In the genomic region with DNA sequence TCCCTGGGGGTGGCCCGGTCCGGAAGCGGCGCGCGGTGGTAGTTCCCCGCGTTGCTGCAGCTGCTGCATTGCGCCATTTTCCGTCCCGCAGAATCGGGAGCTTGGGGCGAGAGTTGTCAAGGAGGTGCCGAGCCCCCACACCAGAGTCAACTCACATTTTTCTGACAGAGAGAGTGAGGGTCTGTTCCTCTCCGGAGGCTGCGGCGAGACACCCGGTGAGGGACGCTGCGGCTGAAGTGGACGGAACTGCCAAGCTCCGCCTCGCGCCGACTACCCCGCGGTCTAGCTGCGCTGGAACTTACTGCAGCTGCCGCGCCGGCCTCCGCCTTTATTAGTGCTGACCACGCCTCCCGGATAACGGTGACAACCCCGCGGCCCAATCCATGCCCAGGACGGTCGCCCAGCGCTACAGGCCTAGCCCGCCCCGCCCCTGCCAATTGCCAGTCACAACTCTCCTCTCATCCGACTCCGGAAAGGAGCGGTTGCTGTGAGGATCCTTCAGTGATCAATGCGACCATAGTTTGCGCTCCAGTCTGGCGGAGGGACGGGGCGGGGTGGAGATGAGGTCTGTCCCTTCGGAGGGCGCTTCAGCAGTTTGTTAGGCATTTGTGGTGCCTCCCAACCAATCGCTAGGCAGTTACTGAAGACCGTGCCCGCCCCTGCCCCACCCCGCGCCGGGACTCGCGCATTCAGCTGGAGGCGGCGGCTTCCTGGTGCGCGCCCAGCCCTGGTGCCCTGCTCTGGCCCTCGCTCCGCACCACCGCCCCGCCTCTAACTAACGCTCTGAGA, we compare ENCODE assay signal across 1 cellular context.
TF ChIP-seq lines count a peak whose summit lies in the region.

A gene with protein sequence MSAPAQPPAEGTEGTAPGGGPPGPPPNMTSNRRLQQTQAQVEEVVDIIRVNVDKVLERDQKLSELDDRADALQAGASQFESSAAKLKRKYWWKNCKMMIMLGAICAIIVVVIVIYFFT (minus strand): TSS at position 303 of the 789 bp plus-strand sequence. CDS start 146 bp downstream, at position 157.

TF ChIP-seq in H1, 55 proteins besides CTCF, POLR2A, EP300 and RAD21:
- peak; percentile 52 for TF ChIP-seq SP2 (IDR thresholded peaks at IDR 0.05; ENCODE audit: low read length)
- TF ChIP-seq BRCA1 (IDR thresholded peaks at IDR 0.05; ENCODE audit: low read depth, low read length) = no peak; the same call in 1 of the 2 replicates
- peak; percentile 75 for TF ChIP-seq ASH2L (IDR thresholded peaks at IDR 0.05; ENCODE audit: low read length)
- no peak for TF ChIP-seq RFX5 (IDR thresholded peaks at IDR 0.05; ENCODE audit: borderline replicate concordance, low read depth, low read length)
- TF ChIP-seq GTF2F1 (IDR thresholded peaks at IDR 0.05; ENCODE audit: borderline replicate concordance, low read depth, low read length) = no peak; the same call in 1 of the 2 replicates
- no peak for TF ChIP-seq BCL11A (IDR thresholded peaks at IDR 0.05; ENCODE audit: low read depth in 2 of 2, low read length in 2 of 2)
- TF ChIP-seq, protein P1, sequence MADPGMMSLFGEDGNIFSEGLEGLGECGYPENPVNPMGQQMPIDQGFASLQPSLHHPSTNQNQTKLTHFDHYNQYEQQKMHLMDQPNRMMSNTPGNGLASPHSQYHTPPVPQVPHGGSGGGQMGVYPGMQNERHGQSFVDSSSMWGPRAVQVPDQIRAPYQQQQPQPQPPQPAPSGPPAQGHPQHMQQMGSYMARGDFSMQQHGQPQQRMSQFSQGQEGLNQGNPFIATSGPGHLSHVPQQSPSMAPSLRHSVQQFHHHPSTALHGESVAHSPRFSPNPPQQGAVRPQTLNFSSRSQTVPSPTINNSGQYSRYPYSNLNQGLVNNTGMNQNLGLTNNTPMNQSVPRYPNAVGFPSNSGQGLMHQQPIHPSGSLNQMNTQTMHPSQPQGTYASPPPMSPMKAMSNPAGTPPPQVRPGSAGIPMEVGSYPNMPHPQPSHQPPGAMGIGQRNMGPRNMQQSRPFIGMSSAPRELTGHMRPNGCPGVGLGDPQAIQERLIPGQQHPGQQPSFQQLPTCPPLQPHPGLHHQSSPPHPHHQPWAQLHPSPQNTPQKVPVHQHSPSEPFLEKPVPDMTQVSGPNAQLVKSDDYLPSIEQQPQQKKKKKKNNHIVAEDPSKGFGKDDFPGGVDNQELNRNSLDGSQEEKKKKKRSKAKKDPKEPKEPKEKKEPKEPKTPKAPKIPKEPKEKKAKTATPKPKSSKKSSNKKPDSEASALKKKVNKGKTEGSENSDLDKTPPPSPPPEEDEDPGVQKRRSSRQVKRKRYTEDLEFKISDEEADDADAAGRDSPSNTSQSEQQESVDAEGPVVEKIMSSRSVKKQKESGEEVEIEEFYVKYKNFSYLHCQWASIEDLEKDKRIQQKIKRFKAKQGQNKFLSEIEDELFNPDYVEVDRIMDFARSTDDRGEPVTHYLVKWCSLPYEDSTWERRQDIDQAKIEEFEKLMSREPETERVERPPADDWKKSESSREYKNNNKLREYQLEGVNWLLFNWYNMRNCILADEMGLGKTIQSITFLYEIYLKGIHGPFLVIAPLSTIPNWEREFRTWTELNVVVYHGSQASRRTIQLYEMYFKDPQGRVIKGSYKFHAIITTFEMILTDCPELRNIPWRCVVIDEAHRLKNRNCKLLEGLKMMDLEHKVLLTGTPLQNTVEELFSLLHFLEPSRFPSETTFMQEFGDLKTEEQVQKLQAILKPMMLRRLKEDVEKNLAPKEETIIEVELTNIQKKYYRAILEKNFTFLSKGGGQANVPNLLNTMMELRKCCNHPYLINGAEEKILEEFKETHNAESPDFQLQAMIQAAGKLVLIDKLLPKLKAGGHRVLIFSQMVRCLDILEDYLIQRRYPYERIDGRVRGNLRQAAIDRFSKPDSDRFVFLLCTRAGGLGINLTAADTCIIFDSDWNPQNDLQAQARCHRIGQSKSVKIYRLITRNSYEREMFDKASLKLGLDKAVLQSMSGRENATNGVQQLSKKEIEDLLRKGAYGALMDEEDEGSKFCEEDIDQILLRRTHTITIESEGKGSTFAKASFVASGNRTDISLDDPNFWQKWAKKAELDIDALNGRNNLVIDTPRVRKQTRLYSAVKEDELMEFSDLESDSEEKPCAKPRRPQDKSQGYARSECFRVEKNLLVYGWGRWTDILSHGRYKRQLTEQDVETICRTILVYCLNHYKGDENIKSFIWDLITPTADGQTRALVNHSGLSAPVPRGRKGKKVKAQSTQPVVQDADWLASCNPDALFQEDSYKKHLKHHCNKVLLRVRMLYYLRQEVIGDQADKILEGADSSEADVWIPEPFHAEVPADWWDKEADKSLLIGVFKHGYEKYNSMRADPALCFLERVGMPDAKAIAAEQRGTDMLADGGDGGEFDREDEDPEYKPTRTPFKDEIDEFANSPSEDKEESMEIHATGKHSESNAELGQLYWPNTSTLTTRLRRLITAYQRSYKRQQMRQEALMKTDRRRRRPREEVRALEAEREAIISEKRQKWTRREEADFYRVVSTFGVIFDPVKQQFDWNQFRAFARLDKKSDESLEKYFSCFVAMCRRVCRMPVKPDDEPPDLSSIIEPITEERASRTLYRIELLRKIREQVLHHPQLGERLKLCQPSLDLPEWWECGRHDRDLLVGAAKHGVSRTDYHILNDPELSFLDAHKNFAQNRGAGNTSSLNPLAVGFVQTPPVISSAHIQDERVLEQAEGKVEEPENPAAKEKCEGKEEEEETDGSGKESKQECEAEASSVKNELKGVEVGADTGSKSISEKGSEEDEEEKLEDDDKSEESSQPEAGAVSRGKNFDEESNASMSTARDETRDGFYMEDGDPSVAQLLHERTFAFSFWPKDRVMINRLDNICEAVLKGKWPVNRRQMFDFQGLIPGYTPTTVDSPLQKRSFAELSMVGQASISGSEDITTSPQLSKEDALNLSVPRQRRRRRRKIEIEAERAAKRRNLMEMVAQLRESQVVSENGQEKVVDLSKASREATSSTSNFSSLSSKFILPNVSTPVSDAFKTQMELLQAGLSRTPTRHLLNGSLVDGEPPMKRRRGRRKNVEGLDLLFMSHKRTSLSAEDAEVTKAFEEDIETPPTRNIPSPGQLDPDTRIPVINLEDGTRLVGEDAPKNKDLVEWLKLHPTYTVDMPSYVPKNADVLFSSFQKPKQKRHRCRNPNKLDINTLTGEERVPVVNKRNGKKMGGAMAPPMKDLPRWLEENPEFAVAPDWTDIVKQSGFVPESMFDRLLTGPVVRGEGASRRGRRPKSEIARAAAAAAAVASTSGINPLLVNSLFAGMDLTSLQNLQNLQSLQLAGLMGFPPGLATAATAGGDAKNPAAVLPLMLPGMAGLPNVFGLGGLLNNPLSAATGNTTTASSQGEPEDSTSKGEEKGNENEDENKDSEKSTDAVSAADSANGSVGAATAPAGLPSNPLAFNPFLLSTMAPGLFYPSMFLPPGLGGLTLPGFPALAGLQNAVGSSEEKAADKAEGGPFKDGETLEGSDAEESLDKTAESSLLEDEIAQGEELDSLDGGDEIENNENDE (IDR thresholded peaks at IDR 0.05; ENCODE audit: insufficient replicate concordance, low read length) = no peak
- no peak for TF ChIP-seq SUZ12 (IDR thresholded peaks at IDR 0.05; ENCODE audit: low read length)
- TF ChIP-seq, protein P2, sequence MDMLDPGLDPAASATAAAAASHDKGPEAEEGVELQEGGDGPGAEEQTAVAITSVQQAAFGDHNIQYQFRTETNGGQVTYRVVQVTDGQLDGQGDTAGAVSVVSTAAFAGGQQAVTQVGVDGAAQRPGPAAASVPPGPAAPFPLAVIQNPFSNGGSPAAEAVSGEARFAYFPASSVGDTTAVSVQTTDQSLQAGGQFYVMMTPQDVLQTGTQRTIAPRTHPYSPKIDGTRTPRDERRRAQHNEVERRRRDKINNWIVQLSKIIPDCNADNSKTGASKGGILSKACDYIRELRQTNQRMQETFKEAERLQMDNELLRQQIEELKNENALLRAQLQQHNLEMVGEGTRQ (IDR thresholded peaks at IDR 0.05; ENCODE audit: low read length) = no peak
- TF ChIP-seq TCF12 (IDR thresholded peaks at IDR 0.05; ENCODE audit: low read depth, low read length) = peak; percentile 66; the same call in 1 of the 2 replicates
- TF ChIP-seq CHD2 (IDR thresholded peaks at IDR 0.05; ENCODE audit: low read length) = peak; percentile 69
- TF ChIP-seq MAFK (IDR thresholded peaks at IDR 0.05; ENCODE audit: low read depth, low read length) = no peak
- TF ChIP-seq NANOG (IDR thresholded peaks at IDR 0.05; ENCODE audit: insufficient read depth, low read depth, low read length, poor library complexity, severe bottlenecking) = peak; percentile 1
- peak; percentile 97 for TF ChIP-seq TAF1 (IDR thresholded peaks at IDR 0.05; ENCODE audit: low read depth, low read length)
- TF ChIP-seq EGR1 (IDR thresholded peaks at IDR 0.05; ENCODE audit: borderline replicate concordance, low read depth, low read length) = no peak
- 0 out of 2 replicates have a peak, but pooled peaks have one; percentile 20 for TF ChIP-seq YY1 (IDR thresholded peaks at IDR 0.05; ENCODE audit: low read depth, low read length)
- peak in 1 of 2 experiments; percentile 26; a peak in 2 of 4 replicates for TF ChIP-seq SIN3A (conservative IDR thresholded peaks at IDR 0.05 in 1 of 2, IDR thresholded peaks at IDR 0.05 in 1 of 2; ENCODE audit: low read depth in 1 of 2, low read length in 2 of 2)
- TF ChIP-seq SAP30 (IDR thresholded peaks at IDR 0.05; ENCODE audit: insufficient read depth, insufficient replicate concordance, low read length) = peak; percentile 30
- peak in 1 of 2 experiments; percentile 73; a peak in 1 of 4 replicates for TF ChIP-seq HDAC2 (IDR thresholded peaks at IDR 0.05; ENCODE audit: borderline replicate concordance in 1 of 2, low read depth in 2 of 2, low read length in 2 of 2)
- TF ChIP-seq TAF7 (optimal IDR thresholded peaks at IDR 0.05; ENCODE audit: borderline replicate concordance, low read depth, low read length) = peak; percentile 91
- no peak for TF ChIP-seq SIRT6 (IDR thresholded peaks at IDR 0.05; ENCODE audit: low read length)
- no peak for TF ChIP-seq KDM1A (IDR thresholded peaks at IDR 0.05; ENCODE audit: borderline replicate concordance, low read length)
- no peak for TF ChIP-seq GABPA (IDR thresholded peaks at IDR 0.05; ENCODE audit: borderline replicate concordance, insufficient read depth, low read length)
- TF ChIP-seq, protein P3, sequence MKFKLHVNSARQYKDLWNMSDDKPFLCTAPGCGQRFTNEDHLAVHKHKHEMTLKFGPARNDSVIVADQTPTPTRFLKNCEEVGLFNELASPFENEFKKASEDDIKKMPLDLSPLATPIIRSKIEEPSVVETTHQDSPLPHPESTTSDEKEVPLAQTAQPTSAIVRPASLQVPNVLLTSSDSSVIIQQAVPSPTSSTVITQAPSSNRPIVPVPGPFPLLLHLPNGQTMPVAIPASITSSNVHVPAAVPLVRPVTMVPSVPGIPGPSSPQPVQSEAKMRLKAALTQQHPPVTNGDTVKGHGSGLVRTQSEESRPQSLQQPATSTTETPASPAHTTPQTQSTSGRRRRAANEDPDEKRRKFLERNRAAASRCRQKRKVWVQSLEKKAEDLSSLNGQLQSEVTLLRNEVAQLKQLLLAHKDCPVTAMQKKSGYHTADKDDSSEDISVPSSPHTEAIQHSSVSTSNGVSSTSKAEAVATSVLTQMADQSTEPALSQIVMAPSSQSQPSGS (IDR thresholded peaks at IDR 0.05; ENCODE audit: low read length) = no peak
- TF ChIP-seq KDM5A (IDR thresholded peaks at IDR 0.05; ENCODE audit: low read length) = no peak
- TF ChIP-seq CBX5 (IDR thresholded peaks at IDR 0.05; ENCODE audit: low read depth, low read length) = no peak
- TF ChIP-seq TBP (IDR thresholded peaks at IDR 0.05; ENCODE audit: low read depth, low read length) = peak; percentile 96
- TF ChIP-seq, protein P4, sequence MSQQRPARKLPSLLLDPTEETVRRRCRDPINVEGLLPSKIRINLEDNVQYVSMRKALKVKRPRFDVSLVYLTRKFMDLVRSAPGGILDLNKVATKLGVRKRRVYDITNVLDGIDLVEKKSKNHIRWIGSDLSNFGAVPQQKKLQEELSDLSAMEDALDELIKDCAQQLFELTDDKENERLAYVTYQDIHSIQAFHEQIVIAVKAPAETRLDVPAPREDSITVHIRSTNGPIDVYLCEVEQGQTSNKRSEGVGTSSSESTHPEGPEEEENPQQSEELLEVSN (IDR thresholded peaks at IDR 0.05) = no peak
- TF ChIP-seq POU5F1 (IDR thresholded peaks at IDR 0.05; ENCODE audit: low read depth, low read length) = no peak
- TF ChIP-seq, protein P5, sequence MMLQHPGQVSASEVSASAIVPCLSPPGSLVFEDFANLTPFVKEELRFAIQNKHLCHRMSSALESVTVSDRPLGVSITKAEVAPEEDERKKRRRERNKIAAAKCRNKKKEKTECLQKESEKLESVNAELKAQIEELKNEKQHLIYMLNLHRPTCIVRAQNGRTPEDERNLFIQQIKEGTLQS (IDR thresholded peaks at IDR 0.05; ENCODE audit: insufficient read depth, low read depth, low read length) = no peak
- TF ChIP-seq CBX8 (IDR thresholded peaks at IDR 0.05; ENCODE audit: borderline replicate concordance, low read depth, low read length) = no peak
- TF ChIP-seq RNF2 (IDR thresholded peaks at IDR 0.05; ENCODE audit: borderline replicate concordance, low read depth, low read length, missing control alignments, poor library complexity, severe bottlenecking) = no peak
- peak; percentile 60; the same call in 1 of the 2 replicates for TF ChIP-seq CREB1 (IDR thresholded peaks at IDR 0.05)
- TF ChIP-seq FOSL1 (IDR thresholded peaks at IDR 0.05; ENCODE audit: insufficient read depth, low read depth, low read length) = no peak
- no peak for TF ChIP-seq ZNF274 (IDR thresholded peaks at IDR 0.05; ENCODE audit: borderline replicate concordance, extremely low read depth, low read length)
- peak; percentile 90 for TF ChIP-seq SP1 (IDR thresholded peaks at IDR 0.05; ENCODE audit: low read depth, low read length)
- peak; percentile 97 for TF ChIP-seq PHF8 (conservative IDR thresholded peaks at IDR 0.05; ENCODE audit: low read depth, low read length)
- TF ChIP-seq RXRA (IDR thresholded peaks at IDR 0.05; ENCODE audit: insufficient read depth, low read depth, low read length) = no peak
- TF ChIP-seq EZH2 (IDR thresholded peaks at IDR 0.05; ENCODE audit: low read depth, low read length, severe bottlenecking) = no peak
- TF ChIP-seq KDM4A (IDR thresholded peaks at IDR 0.05; ENCODE audit: low read depth, low read length, severe bottlenecking) = peak; percentile 45
- no peak for TF ChIP-seq BACH1 (IDR thresholded peaks at IDR 0.05; ENCODE audit: low read length)
- no peak for TF ChIP-seq SIX5 (IDR thresholded peaks at IDR 0.05; ENCODE audit: low read depth, low read length)
- TF ChIP-seq SRF (IDR thresholded peaks at IDR 0.05; ENCODE audit: low read depth, low read length) = no peak
- peak; percentile 53; the same call in 1 of the 2 replicates for TF ChIP-seq CEBPB (IDR thresholded peaks at IDR 0.05; ENCODE audit: low read depth, low read length)
- TF ChIP-seq POLR2AphosphoS5 (IDR thresholded peaks at IDR 0.05; ENCODE audit: low read depth, low read length) = peak; percentile 99
- TF ChIP-seq JUND (IDR thresholded peaks at IDR 0.05; ENCODE audit: low read length) = no peak
- TF ChIP-seq CTBP2 (IDR thresholded peaks at IDR 0.05; ENCODE audit: borderline replicate concordance, insufficient read depth, insufficient read length, low read length) = no peak
- TF ChIP-seq NRF1 (IDR thresholded peaks at IDR 0.05; ENCODE audit: low read depth, low read length) = 0 out of 2 replicates have a peak, but pooled peaks have one; percentile 11
- TF ChIP-seq CHD1 (IDR thresholded peaks at IDR 0.05; ENCODE audit: low read depth, low read length) = no peak
- TF ChIP-seq SP4 (IDR thresholded peaks at IDR 0.05; ENCODE audit: low read length) = no peak
- TF ChIP-seq HDAC6 (IDR thresholded peaks at IDR 0.05; ENCODE audit: low read depth, low read length) = no peak
- TF ChIP-seq, protein P6, sequence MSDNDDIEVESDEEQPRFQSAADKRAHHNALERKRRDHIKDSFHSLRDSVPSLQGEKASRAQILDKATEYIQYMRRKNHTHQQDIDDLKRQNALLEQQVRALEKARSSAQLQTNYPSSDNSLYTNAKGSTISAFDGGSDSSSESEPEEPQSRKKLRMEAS (IDR thresholded peaks at IDR 0.05) = no peak; the same call in 1 of the 2 replicates
